In genomic region chr1:245107776-245108114, GRCh38 we compare ENCODE assay signal across 22 cellular contexts. TPM values are rescaled to one million over a fixed set of nuclear protein-coding genes. Genes with fewer than 3 reads are reported as not detected.
"Had no signal": no experiment of that assay in that cellular context is flagged by ENCODE, and none has a peak within 500 bp of the region (broad histone marks: within the 10 kb centered on the region; RNA-seq: fewer than 3 reads in every experiment).

No MANE protein-coding gene starts in this region.

- H3K4me1 ChIP-seq: esophagus muscularis mucosa, foreskin keratinocyte, heart left ventricle, spleen, testis, uterus had no signal

- H3K4me1 Mint-ChIP-seq: activated naive CD4-positive, alpha-beta T cell treated with anti-CD3 and anti-CD28 coated beads, Interleukin-2, amount 10 ng/mL, durations not matched to agents 7 days and 5 days; activated naive CD8-positive, alpha-beta T cell treated with anti-CD3 and anti-CD28 coated beads, Interleukin-2, amount 10 ng/mL, durations not matched to agents 7 days and 5 days had no signal

- H3K4me3 ChIP-seq: esophagus muscularis mucosa, heart left ventricle, lung, spleen, testis, transverse colon, uterus had no signal

- H3K9me3 ChIP-seq: esophagus muscularis mucosa, heart left ventricle, spleen, testis, transverse colon, uterus had no signal

- H3K9me3 Mint-ChIP-seq: activated CD4-positive, alpha-beta memory T cell treated with anti-CD3 and anti-CD28 coated beads for 36 hours; activated naive CD4-positive, alpha-beta T cell treated with anti-CD3 and anti-CD28 coated beads, Interleukin-2, amount 10 ng/mL, durations not matched to agents 7 days and 5 days; activated naive CD8-positive, alpha-beta T cell treated with anti-CD3 and anti-CD28 coated beads, Interleukin-2, amount 10 ng/mL, durations not matched to agents 7 days and 5 days had no signal

- H3K27ac Mint-ChIP-seq: activated CD4-positive, alpha-beta memory T cell treated with anti-CD3 and anti-CD28 coated beads for 36 hours; activated naive CD4-positive, alpha-beta T cell treated with anti-CD3 and anti-CD28 coated beads, Interleukin-2, amount 10 ng/mL, durations not matched to agents 7 days and 5 days; activated naive CD8-positive, alpha-beta T cell treated with anti-CD3 and anti-CD28 coated beads, Interleukin-2, amount 10 ng/mL, durations not matched to agents 7 days and 5 days had no signal

- H3K36me3 ChIP-seq: brain microvascular endothelial cell, esophagus muscularis mucosa, heart left ventricle, spleen, transverse colon, uterus had no signal

- ATAC-seq: activated CD4-positive, CD25-positive, alpha-beta regulatory T cell treated with anti-CD3 and anti-CD28 coated beads, Interleukin-2, amount 50 U/mL, for 24 hours; foreskin keratinocyte; right cardiac atrium had no signal

- DNase-seq: activated CD4-positive, alpha-beta memory T cell treated with anti-CD3 and anti-CD28 coated beads for 36 hours; activated CD4-positive, alpha-beta T cell treated with anti-CD3 and anti-CD28 coated beads for 48 hours; activated CD8-positive, alpha-beta memory T cell treated with anti-CD3 and anti-CD28 coated beads, Interleukin-2, amount 50 U/mL, for 4 hours; activated gamma-delta T cell; activated naive CD4-positive, alpha-beta T cell treated with anti-CD3 and anti-CD28 coated beads, Interleukin-2, amount 10 ng/mL, durations not matched to agents 7 days and 5 days; activated naive CD8-positive, alpha-beta T cell treated with anti-CD3 and anti-CD28 coated beads, Interleukin-2, amount 10 ng/mL, durations not matched to agents 7 days and 5 days; activated T-cell treated with anti-CD3 and anti-CD28 coated beads, Interleukin-2, amount 50 U/mL, for 1 hour; brain microvascular endothelial cell; caudate nucleus; foreskin keratinocyte; heart left ventricle; right cardiac atrium; spleen; stimulated activated naive CD4-positive, alpha-beta T cell treated with Interleukin-2 at 50 U/mL for 16 hours; transverse colon; uterus had no signal

- H3K27me3 ChIP-seq: brain microvascular endothelial cell, esophagus muscularis mucosa, foreskin keratinocyte, heart left ventricle, spleen, testis, transverse colon, uterus had no signal

- FAIRE-seq: astrocyte had no signal

- H3K36me3 Mint-ChIP-seq: activated CD4-positive, alpha-beta memory T cell treated with anti-CD3 and anti-CD28 coated beads for 36 hours; activated naive CD4-positive, alpha-beta T cell treated with anti-CD3 and anti-CD28 coated beads, Interleukin-2, amount 10 ng/mL, durations not matched to agents 7 days and 5 days; activated naive CD8-positive, alpha-beta T cell treated with anti-CD3 and anti-CD28 coated beads, Interleukin-2, amount 10 ng/mL, durations not matched to agents 7 days and 5 days had no signal

- H3K27me3 Mint-ChIP-seq: activated CD4-positive, alpha-beta memory T cell treated with anti-CD3 and anti-CD28 coated beads for 36 hours; activated naive CD8-positive, alpha-beta T cell treated with anti-CD3 and anti-CD28 coated beads, Interleukin-2, amount 10 ng/mL, durations not matched to agents 7 days and 5 days had no signal

- H3K27ac ChIP-seq: brain microvascular endothelial cell, esophagus muscularis mucosa, foreskin keratinocyte, heart left ventricle, spleen, testis, transverse colon, uterus had no signal

- H3K4me3 Mint-ChIP-seq: activated CD4-positive, alpha-beta memory T cell treated with anti-CD3 and anti-CD28 coated beads for 36 hours; activated naive CD4-positive, alpha-beta T cell treated with anti-CD3 and anti-CD28 coated beads, Interleukin-2, amount 10 ng/mL, durations not matched to agents 7 days and 5 days; activated naive CD8-positive, alpha-beta T cell treated with anti-CD3 and anti-CD28 coated beads, Interleukin-2, amount 10 ng/mL, durations not matched to agents 7 days and 5 days had no signal

RNA-seq across cellular contexts. Expression of gene KIF26B, which starts 47.0 kb away (rescaled TPM):
- total RNA-seq: activated CD4-positive, alpha-beta memory T cell treated with anti-CD3 and anti-CD28 coated beads for 36 hours; T-helper 1 cell treated with Interleukin-12 subunit alpha and Interleukin-12 subunit beta and Interleukin-4 antibody, amounts not matched to agents 30 ng/mL and 1 ng/mL, for 36 hours had no signal
